In the genomic region with DNA sequence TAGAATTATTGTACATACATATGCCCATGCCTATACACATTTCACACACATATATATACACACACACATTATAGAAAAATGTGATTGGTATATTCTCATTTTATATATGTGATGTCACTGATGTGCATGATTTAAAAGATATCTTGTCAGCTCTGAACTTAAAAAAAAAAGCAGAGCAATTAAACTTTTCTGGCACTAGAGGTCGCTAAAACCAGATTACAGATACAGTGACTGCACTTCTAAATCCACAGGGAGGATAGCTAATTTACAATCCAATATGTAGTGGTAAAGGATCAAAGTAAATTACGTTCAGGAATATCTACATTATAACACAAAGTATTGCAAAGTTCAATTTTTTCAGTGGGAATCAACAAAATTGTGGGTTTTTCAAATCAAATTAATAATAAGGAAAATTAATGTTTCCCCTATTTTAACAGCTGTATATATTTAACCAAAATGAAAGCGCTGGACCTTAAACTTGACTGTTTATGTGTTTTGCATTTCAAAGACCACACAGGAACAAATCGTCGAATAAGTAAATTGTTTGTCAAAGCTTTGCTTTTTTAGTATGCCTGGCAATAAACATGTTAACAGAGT, we compare ENCODE assay signal across 8 cellular contexts.
DNase-seq lines count a peak whose midpoint lies in the region; ATAC-seq, FAIRE-seq and TF ChIP-seq lines count a peak whose summit lies in the region.

No MANE protein-coding gene starts in this region.

- CTCF ChIA-PET in GM12878 (lab: Yijun Ruan, JAX), result interaction anchor here (0.6 to 2.1 kb wide), 18 partner anchors 9 to 1049 kb away, joined by 3 to 8 read pairs (median 4); no protein-coding TSS in a partner anchor

- H2BK120ac ChIP-seq in mesendoderm (ENCODE audit: low read depth, low read length), result no peak overlapping the region

- BruUV-seq in GM12878 (replicated peaks; lab: Mats Ljungman, UMichigan), result no TSS peak

- H3K27me3 ChIP-seq in GM12878 (replicated peaks in 1 of 2; ENCODE audit: control insufficient read depth in 2 of 2, insufficient read depth in 2 of 2, low read length in 1 of 2), result no peaks in the 10 kb centered on the region
- H3K27me3 ChIP-seq in mesendoderm (ENCODE audit: insufficient read depth, low read length, poor library complexity), result no peaks in the 10 kb centered on the region

- peak; percentile 45 for TF ChIP-seq RAD21 in GM12878 (IDR thresholded peaks at IDR 0.05; ENCODE audit: insufficient read depth, low read depth, low read length)

- H3K4me1 ChIP-seq in GM12878 (ENCODE audit: control insufficient read depth, insufficient read depth, low read length) (no peaks in the 10 kb centered on the region), mesendoderm (ENCODE audit: control insufficient read depth, low read depth, low read length) (peaks cover 2% of the 10 kb centered on the region)

- H3K79me2 ChIP-seq in GM12878 (ENCODE audit: control insufficient read depth, insufficient read depth, low read length) (no peaks in the 10 kb centered on the region), mesendoderm (ENCODE audit: control insufficient read depth, insufficient read depth, low read length) (no peaks in the 10 kb centered on the region)

- H3K27ac ChIP-seq in 22Rv1 (no peak overlapping the region), GM12878 (ENCODE audit: control insufficient read depth, insufficient read depth) (no peak overlapping the region), mesendoderm (ENCODE audit: low read depth, low read length) (no peak overlapping the region)

- DNase-seq in NCI-H2029 (lab: John Stamatoyannopoulos, UW) (peak; percentile 41), GM12878 (ENCODE audit: low read depth, low spot score) (no peak), mesendoderm (peak; percentile 53), germinal center (ENCODE audit: low spot score) (no peak)

- H3K56ac ChIP-seq in mesendoderm (ENCODE audit: low read length), result no peak overlapping the region

- no peak overlapping the region for H3K4me3 ChIP-seq in GM12878
- H3K4me3 ChIP-seq in mesendoderm (ENCODE audit: low read length), result no peak overlapping the region

- no peak overlapping the region for H2BK5ac ChIP-seq in mesendoderm (ENCODE audit: low read length)

- in situ Hi-C loops in GM12878 (cut with MboI), result loop anchor here (10.0 kb wide), 1 partner anchor 920 kb away; no protein-coding TSS in a partner anchor

- no peaks in the 10 kb centered on the region for H3K36me3 ChIP-seq in GM12878 (ENCODE audit: control insufficient read depth in 2 of 2, insufficient read depth in 2 of 2, low read length in 1 of 2)
- H3K36me3 ChIP-seq in mesendoderm (ENCODE audit: control insufficient read depth, insufficient read depth, low read length), result no peaks in the 10 kb centered on the region

- no peak for FAIRE-seq in GM12878 (lab: Jason Lieb, UNC)

- H3K4me2 ChIP-seq in GM12878 (ENCODE audit: control insufficient read depth, insufficient read depth) (no peak overlapping the region), mesendoderm (ENCODE audit: low read length) (no peak overlapping the region)

- H4K20me1 ChIP-seq in GM12878 (ENCODE audit: control insufficient read depth, insufficient read depth), result no peaks in the 10 kb centered on the region

- no peak overlapping the region for H2AK5ac ChIP-seq in mesendoderm (ENCODE audit: low read length)

- peak; percentile 68 for ATAC-seq in GM19395 (IDR thresholded peaks at IDR 0.05; ENCODE audit: unreplicated experiment)
- peak; percentile 59 for ATAC-seq in GM12878
- ATAC-seq in HG03097 (IDR thresholded peaks at IDR 0.05; ENCODE audit: low FRiP score, unreplicated experiment), result no peak
- no peak for ATAC-seq in GM21447 (IDR thresholded peaks at IDR 0.05; ENCODE audit: unreplicated experiment)

- RAD21 ChIA-PET in GM12878 (lab: Charles Lee; ENCODE audit: unreplicated experiment), result interaction anchor here (0.7 kb wide), 1 partner anchor 361 kb away, joined by 3 read pairs; no protein-coding TSS in a partner anchor

- POLR2A ChIA-PET in GM12878 (lab: Charles Lee), result no interaction called here

- H3K9ac ChIP-seq in GM12878 (ENCODE audit: control insufficient read depth, insufficient read depth, low read length) (no peak overlapping the region), mesendoderm (ENCODE audit: low read length) (no peak overlapping the region)

- no peak for TF ChIP-seq EP300 in GM12878 (IDR thresholded peaks at IDR 0.05; ENCODE audit: borderline replicate concordance in 1 of 2, control insufficient read depth in 1 of 2, low read depth in 2 of 2, low read length in 2 of 2)

- H2BK15ac ChIP-seq in mesendoderm (replicated peaks; ENCODE audit: low read depth), result no peak overlapping the region

- no peak overlapping the region for H2AFZ ChIP-seq in GM12878 (ENCODE audit: control insufficient read depth, low read depth, low read length)

- no peak for TF ChIP-seq POLR2A in GM12878 (IDR thresholded peaks at IDR 0.05; ENCODE audit: low read depth, low read length)

- SMC1A ChIA-PET in GM12878 (lab: Charles Lee; ENCODE audit: uncharacterized antibody, unreplicated experiment), result interaction anchor here (0.6 to 1.9 kb wide), 10 partner anchors 9 to 1110 kb away, joined by 3 to 5 read pairs (median 3); no protein-coding TSS in a partner anchor

- intact Hi-C loops in GM12878 (cut with micrococcal nuclease; ENCODE audit: unreplicated experiment), result loop anchor here (5.0 kb wide), 1 partner anchor 58 kb away; no protein-coding TSS in a partner anchor

- H3K9me3 ChIP-seq in GM12878 (replicated peaks; ENCODE audit: control insufficient read depth, insufficient read depth, low read length), result no peaks in the 10 kb centered on the region; the same call in 2 of the 3 replicates

- TF ChIP-seq CTCF in 22Rv1 (IDR thresholded peaks at IDR 0.05) (peak; percentile 84), GM12878 (IDR thresholded peaks at IDR 0.05 in 2 of 3, conservative IDR thresholded peaks at IDR 0.05 in 1 of 3; ENCODE audit: control insufficient read depth in 2 of 3, extremely low read depth in 1 of 3, insufficient read depth in 1 of 3, low read depth in 3 of 3, low read length in 3 of 3) (peak; percentile 44 to 47 (median 47); a peak in 5 of 6 replicates)

- WGBS in GM12878 (ENCODE audit: insufficient coverage, insufficient replicate concordance, low lambda C conversion rate, missing lambda C conversion rate), result 32% methylated on average over 5 of the region's 5 CpGs
- WGBS in mesendoderm (ENCODE audit: extremely low coverage, insufficient coverage, low lambda C conversion rate), result no CpG with 5 or more reads among the region's 5 CpGs

- H4K5ac ChIP-seq in mesendoderm (ENCODE audit: low read length), result no peak overlapping the region

- H3K18ac ChIP-seq in mesendoderm (ENCODE audit: low read length), result no peak overlapping the region

- H3K4ac ChIP-seq in mesendoderm (ENCODE audit: low read depth, low read length), result no peak overlapping the region

- H3K79me1 ChIP-seq in mesendoderm (ENCODE audit: low read length), result no peaks in the 10 kb centered on the region

- H3K23ac ChIP-seq in mesendoderm (ENCODE audit: low read length), result no peak overlapping the region

- no peak overlapping the region for H4K8ac ChIP-seq in mesendoderm (ENCODE audit: low read depth, low read length)

TF ChIP-seq in GM12878, 131 proteins besides CTCF, POLR2A, EP300 and RAD21:
- TF ChIP-seq STAT3 (IDR thresholded peaks at IDR 0.05; ENCODE audit: low read depth, low read length) (no peak), KDM1A (IDR thresholded peaks at IDR 0.05; ENCODE audit: borderline replicate concordance) (no peak), SMC3 (IDR thresholded peaks at IDR 0.05; ENCODE audit: borderline replicate concordance, low read length) (peak; percentile 49; the same call in 1 of the 2 replicates), ZSCAN29 (IDR thresholded peaks at IDR 0.05) (no peak), RBBP5 (conservative IDR thresholded peaks at IDR 0.05) (no peak), ZNF384 (IDR thresholded peaks at IDR 0.05; ENCODE audit: borderline replicate concordance, low read depth, low read length) (peak; percentile 58; the same call in 1 of the 2 replicates)
- TF ChIP-seq, protein P1, sequence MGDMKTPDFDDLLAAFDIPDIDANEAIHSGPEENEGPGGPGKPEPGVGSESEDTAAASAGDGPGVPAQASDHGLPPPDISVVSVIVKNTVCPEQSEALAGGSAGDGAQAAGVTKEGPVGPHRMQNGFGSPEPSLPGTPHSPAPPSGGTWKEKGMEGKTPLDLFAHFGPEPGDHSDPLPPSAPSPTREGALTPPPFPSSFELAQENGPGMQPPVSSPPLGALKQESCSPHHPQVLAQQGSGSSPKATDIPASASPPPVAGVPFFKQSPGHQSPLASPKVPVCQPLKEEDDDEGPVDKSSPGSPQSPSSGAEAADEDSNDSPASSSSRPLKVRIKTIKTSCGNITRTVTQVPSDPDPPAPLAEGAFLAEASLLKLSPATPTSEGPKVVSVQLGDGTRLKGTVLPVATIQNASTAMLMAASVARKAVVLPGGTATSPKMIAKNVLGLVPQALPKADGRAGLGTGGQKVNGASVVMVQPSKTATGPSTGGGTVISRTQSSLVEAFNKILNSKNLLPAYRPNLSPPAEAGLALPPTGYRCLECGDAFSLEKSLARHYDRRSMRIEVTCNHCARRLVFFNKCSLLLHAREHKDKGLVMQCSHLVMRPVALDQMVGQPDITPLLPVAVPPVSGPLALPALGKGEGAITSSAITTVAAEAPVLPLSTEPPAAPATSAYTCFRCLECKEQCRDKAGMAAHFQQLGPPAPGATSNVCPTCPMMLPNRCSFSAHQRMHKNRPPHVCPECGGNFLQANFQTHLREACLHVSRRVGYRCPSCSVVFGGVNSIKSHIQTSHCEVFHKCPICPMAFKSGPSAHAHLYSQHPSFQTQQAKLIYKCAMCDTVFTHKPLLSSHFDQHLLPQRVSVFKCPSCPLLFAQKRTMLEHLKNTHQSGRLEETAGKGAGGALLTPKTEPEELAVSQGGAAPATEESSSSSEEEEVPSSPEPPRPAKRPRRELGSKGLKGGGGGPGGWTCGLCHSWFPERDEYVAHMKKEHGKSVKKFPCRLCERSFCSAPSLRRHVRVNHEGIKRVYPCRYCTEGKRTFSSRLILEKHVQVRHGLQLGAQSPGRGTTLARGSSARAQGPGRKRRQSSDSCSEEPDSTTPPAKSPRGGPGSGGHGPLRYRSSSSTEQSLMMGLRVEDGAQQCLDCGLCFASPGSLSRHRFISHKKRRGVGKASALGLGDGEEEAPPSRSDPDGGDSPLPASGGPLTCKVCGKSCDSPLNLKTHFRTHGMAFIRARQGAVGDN (IDR thresholded peaks at IDR 0.05), result no peak

Comparison
In these comparisons a context has a peak if more than half of its experiments do, and no peak if none do; other contexts are left out.
1. ATAC-seq: peak in GM19395 (single experiment) and GM12878 (single experiment); none in HG03097 (single experiment) and GM21447 (single experiment).
2. DNase-seq: peak in NCI-H2029 (single experiment) and mesendoderm (single experiment); none in GM12878 (single experiment) and germinal center (single experiment).